1 cellular context compared by ENCODE assay signal in genomic region chr21:38979271-38980196, GRCh38.
TF ChIP-seq lines count a peak whose summit lies in the region.

No MANE protein-coding gene starts in this region.

TF ChIP-seq in H1, 55 proteins besides CTCF, POLR2A, EP300 and RAD21 (continued from another document):
- no peak for TF ChIP-seq EZH2 (IDR thresholded peaks at IDR 0.05; ENCODE audit: low read depth, low read length, severe bottlenecking)
- TF ChIP-seq KDM1A (IDR thresholded peaks at IDR 0.05; ENCODE audit: borderline replicate concordance, low read length) = peak; percentile 37; the same call in 1 of the 2 replicates
- 0 out of 2 replicates have a peak, but pooled peaks have one; percentile 12 for TF ChIP-seq BACH1 (IDR thresholded peaks at IDR 0.05; ENCODE audit: low read length)
- TF ChIP-seq CHD2 (IDR thresholded peaks at IDR 0.05; ENCODE audit: low read length) = 0 out of 2 replicates have a peak, but pooled peaks have one; percentile 10
- 0 out of 4 replicates have a peak, but pooled peaks have one; percentile 38 to 43 for TF ChIP-seq SIN3A (conservative IDR thresholded peaks at IDR 0.05 in 1 of 2, IDR thresholded peaks at IDR 0.05 in 1 of 2; ENCODE audit: low read depth in 1 of 2, low read length in 2 of 2)
